Comparison of ENCODE assay signal across 28 cellular contexts in genomic region chr3:47410417-47410720, GRCh38.
"Had no signal": no experiment of that assay in that cellular context is flagged by ENCODE, and none has a peak within 500 bp of the region (broad histone marks: within the 10 kb centered on the region; RNA-seq: fewer than 3 reads in every experiment).

No MANE protein-coding gene starts in this region.

- H3K27ac Mint-ChIP-seq: natural killer cell; nephron progenitor cell; neural progenitor cell; stimulated activated effector memory CD8-positive, alpha-beta T cell treated with anti-CD3 and anti-CD28 coated beads, Interleukin-12 subunit alpha, Interleukin-12 subunit beta, amount 100 ng/mL, for 72 hours had no signal

- H3K4me1 ChIP-seq: neural progenitor cell, upper lobe of right lung had no signal

- H3K4me3 Mint-ChIP-seq: naive B cell; natural killer cell; nephron progenitor cell; neural progenitor cell; stimulated activated effector memory CD8-positive, alpha-beta T cell treated with anti-CD3 and anti-CD28 coated beads, Interleukin-12 subunit alpha, Interleukin-12 subunit beta, amount 100 ng/mL, for 72 hours had no signal

- H3K27me3 Mint-ChIP-seq: naive B cell had no signal

- H3K36me3 Mint-ChIP-seq: naive B cell, natural killer cell had no signal

- H3K36me3 ChIP-seq: neural progenitor cell had no signal

- H3K9me3 ChIP-seq: heart right ventricle, left lung, lower lobe of right lung, pancreas, prostate gland, suprapubic skin, thoracic aorta, tibial artery, upper lobe of right lung had no signal

- H3K27ac ChIP-seq: heart right ventricle, hepatocyte, left lung, lower lobe of right lung, neural progenitor cell, pancreas, prostate gland, suprapubic skin, thoracic aorta, tibial artery, upper lobe of right lung had no signal

- DNase-seq: heart right ventricle; left colon; lower lobe of right lung; mammary epithelial cell; mesenchymal stem cell; naive B cell; natural killer cell; nephron progenitor cell; retina; stimulated activated CD4-positive, alpha-beta T cell treated with anti-CD3 and anti-CD28 coated beads, Interleukin-12 subunit alpha, Interleukin-12 subunit beta, amount 100 ng/mL, for 4 hours; stimulated activated CD4-positive, alpha-beta T cell treated with anti-CD3 and anti-CD28 coated beads, Interleukin-15, amount 100 ng/mL, for 24 hours; stimulated activated CD4-positive, alpha-beta T cell treated with anti-CD3 and anti-CD28 coated beads, Interleukin-2, amount 100 ng/mL, for 24 hours; stimulated activated CD4-positive, alpha-beta T cell treated with anti-CD3 and anti-CD28 coated beads, Interleukin-4, amount 100 ng/mL, for 1 hour; stimulated activated naive CD4-positive, alpha-beta T cell treated with Interleukin-2 at 50 U/mL for 16 hours; tibial artery; trophoblast cell; upper lobe of right lung had no signal

- H3K4me3 ChIP-seq: heart right ventricle, hepatocyte, left lung, lower lobe of right lung, neural progenitor cell, pancreas, prostate gland, skin epidermis, suprapubic skin, thoracic aorta, tibial artery, upper lobe of right lung had no signal

- ATAC-seq: heart right ventricle; left colon; left lung; lower lobe of right lung; natural killer cell; pancreas; right cardiac atrium; sciatic nerve; stimulated activated effector memory CD8-positive, alpha-beta T cell treated with anti-CD3 and anti-CD28 coated beads, Interleukin-12 subunit alpha, Interleukin-12 subunit beta, amount 100 ng/mL, for 72 hours; upper lobe of right lung had no signal

- H3K9me3 Mint-ChIP-seq: naive B cell; natural killer cell; nephron progenitor cell; neural progenitor cell; stimulated activated effector memory CD8-positive, alpha-beta T cell treated with anti-CD3 and anti-CD28 coated beads, Interleukin-12 subunit alpha, Interleukin-12 subunit beta, amount 100 ng/mL, for 72 hours had no signal
